ENCODE assay signal across 18 cellular contexts in the genomic region with DNA sequence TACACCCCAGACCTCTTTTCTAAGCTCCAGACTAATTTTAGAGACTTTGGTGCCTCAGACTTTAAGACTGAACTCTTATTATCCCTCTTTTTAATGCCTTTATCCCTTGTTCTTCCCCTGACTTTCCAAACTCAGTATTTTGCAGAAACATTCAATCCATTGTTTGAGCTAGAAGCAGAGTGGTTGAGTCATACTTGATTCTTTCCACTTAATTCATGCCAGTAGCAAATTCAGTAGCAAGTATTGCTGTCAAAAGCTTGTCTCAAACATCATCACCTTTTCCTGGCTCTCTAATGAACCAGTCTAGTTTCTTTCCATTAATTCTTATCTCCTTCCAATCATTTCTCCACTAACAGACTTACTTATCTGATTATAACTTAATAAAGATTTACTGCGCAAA.
DNase-seq lines count a peak whose midpoint lies in the region; ATAC-seq and TF ChIP-seq lines count a peak whose summit lies in the region.
"Had no signal": no experiment of that assay in that cellular context is flagged by ENCODE, and none has a peak within 500 bp of the region (broad histone marks: within the 10 kb centered on the region; RNA-seq: fewer than 3 reads in every experiment).

No MANE protein-coding gene starts in this region.

- POLR2A ChIA-PET in RWPE1 (lab: Yijun Ruan, JAX; ENCODE audit: low non-redundant PET) = no interaction called here

- H3K36me3 Mint-ChIP-seq in natural killer cell = peaks cover 7% of the 10 kb centered on the region
- H3K36me3 Mint-ChIP-seq: CD4-positive, CD25-positive, alpha-beta regulatory T cell had no signal

- no peak for TF ChIP-seq CTCF in RWPE1 (conservative IDR thresholded peaks at IDR 0.05; ENCODE audit: low read depth)
- TF ChIP-seq CTCF in natural killer cell (IDR thresholded peaks at IDR 0.05) = no peak

- no peaks in the 10 kb centered on the region for H3K27me3 Mint-ChIP-seq in natural killer cell (ENCODE audit: low read depth in 2 of 2)
- H3K27me3 Mint-ChIP-seq: CD4-positive, CD25-positive, alpha-beta regulatory T cell had no signal

- intact Hi-C loops in natural killer cell (cut with micrococcal nuclease) = no loop called here

- no peak overlapping the region for H3K4me3 Mint-ChIP-seq in natural killer cell
- H3K4me3 Mint-ChIP-seq: CD4-positive, CD25-positive, alpha-beta regulatory T cell had no signal

- H3K27ac ChIP-seq in RWPE1 = no peak overlapping the region
- H3K27ac ChIP-seq: SJSA1 had no signal

- CTCF ChIA-PET in RWPE1 (lab: Yijun Ruan, JAX) = no interaction called here

- DNase-seq in DMS53 (lab: John Stamatoyannopoulos, UW) (peak; percentile 53), RWPE1 (ENCODE audit: low spot score) (peak; percentile 0), globus pallidus (ENCODE audit: low spot score) (peak; percentile 7), putamen (ENCODE audit: low spot score) (peak; percentile 60), natural killer cell (no peak), NCI-H2227 (lab: John Stamatoyannopoulos, UW; ENCODE audit: unreplicated experiment) (no peak)
- DNase-seq: AML-193; Calu3; CD4-positive, CD25-positive, alpha-beta regulatory T cell; DND-41; GF-D8; KG1; NCI-H1048; NCI-H1694 treated with DMSO at 0.1 percent for 48 hours; NCI-H82 had no signal

- H3K9me3 Mint-ChIP-seq in natural killer cell = peaks cover 17 to 23% of the 10 kb centered on the region in 2 donors

- H3K27ac Mint-ChIP-seq in natural killer cell = no peak overlapping the region
- H3K27ac Mint-ChIP-seq: CD4-positive, CD25-positive, alpha-beta regulatory T cell had no signal

- no peaks in the 10 kb centered on the region for H3K4me1 Mint-ChIP-seq in natural killer cell
- H3K4me1 Mint-ChIP-seq: CD4-positive, CD25-positive, alpha-beta regulatory T cell had no signal

- no peak for ATAC-seq in natural killer cell
- no peak for ATAC-seq in HG03039 (IDR thresholded peaks at IDR 0.05; ENCODE audit: unreplicated experiment)
- no peak for ATAC-seq in HG03571 (IDR thresholded peaks at IDR 0.05; ENCODE audit: unreplicated experiment)

Comparison
In these comparisons a context has a peak if more than half of its experiments do, and no peak if none do; other contexts are left out.
1. DNase-seq: peak in DMS53 (single experiment), RWPE1 (single experiment), globus pallidus (single experiment) and putamen (single experiment); none in natural killer cell (single experiment) and NCI-H2227 (single experiment).